14 cellular contexts compared by ENCODE assay signal in the genomic region with DNA sequence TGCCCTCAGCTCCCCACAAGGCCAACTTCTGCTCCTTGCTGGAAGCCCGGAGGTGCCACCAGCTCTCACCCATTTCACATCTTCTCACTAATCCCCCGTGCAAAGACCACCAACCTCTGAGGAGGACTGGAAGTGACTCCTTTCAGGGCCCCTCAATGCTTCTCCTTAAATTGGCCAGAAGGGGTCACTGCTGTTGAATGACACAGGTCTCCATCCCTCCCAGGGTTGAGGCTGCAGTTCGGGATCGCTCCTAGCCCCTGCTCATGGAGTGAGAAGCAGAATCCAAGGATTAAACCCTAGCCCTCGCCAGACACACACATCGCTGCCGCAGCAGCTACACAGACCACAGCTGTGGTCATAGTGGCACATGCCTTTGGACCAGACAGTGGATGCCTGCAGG.
A peak's percentile ranks its signal among the peaks of the same experiment; 100 is the strongest.
DNase-seq lines count a peak whose midpoint lies in the region; ATAC-seq, FAIRE-seq and TF ChIP-seq lines count a peak whose summit lies in the region.
"Had no signal": no experiment of that assay in that cellular context is flagged by ENCODE, and none has a peak within 500 bp of the region (broad histone marks: within the 10 kb centered on the region; RNA-seq: fewer than 3 reads in every experiment).

No MANE protein-coding gene starts in this region.

- BruUV-seq in HepG2 (replicated peaks; lab: Mats Ljungman, UMichigan) = no TSS peak

- WGBS in HepG2 (ENCODE audit: low lambda C conversion rate) = 0% methylated on average over 4 of the region's 7 CpGs

- FAIRE-seq in HepG2 (lab: Jason Lieb, UNC) = no peak

- no peaks in the 10 kb centered on the region for H3K27me3 Mint-ChIP-seq in chondrocyte (ENCODE audit: low read depth)

- TF ChIP-seq RAD21 in HepG2 (CRISPR knock-in tag; IDR thresholded peaks at IDR 0.05) = no peak

- peaks cover 3% of the 10 kb centered on the region for H3K36me3 Mint-ChIP-seq in chondrocyte (ENCODE audit: low read depth)

- H3K4me3 Mint-ChIP-seq in chondrocyte (ENCODE audit: unreplicated experiment) = no peak overlapping the region

- no peaks in the 10 kb centered on the region for H3K4me1 Mint-ChIP-seq in chondrocyte (ENCODE audit: low read depth)

- H3K9me3 ChIP-seq in HepG2 (ENCODE audit: low read length) = peaks cover 22% of the 10 kb centered on the region
- H3K9me3 ChIP-seq: neutrophil had no signal

- no peak overlapping the region for H3K27ac ChIP-seq in HepG2 (ENCODE audit: extremely low read length, insufficient read depth, low read length)
- H3K27ac ChIP-seq: neutrophil had no signal

- H3K79me2 ChIP-seq in HepG2 (ENCODE audit: insufficient read depth, low read length) = no peaks in the 10 kb centered on the region

- H3K27ac Mint-ChIP-seq in chondrocyte (ENCODE audit: unreplicated experiment) = no peak overlapping the region

- H2AFZ ChIP-seq in HepG2 (ENCODE audit: low read length) = no peak overlapping the region

- H3K9me3 Mint-ChIP-seq in chondrocyte (ENCODE audit: low read depth) = peaks cover 6% of the 10 kb centered on the region

- H3K4me2 ChIP-seq in HepG2 (ENCODE audit: low read depth, low read length) = no peak overlapping the region

- H3K36me3 ChIP-seq in BJ (ENCODE audit: control insufficient read depth, insufficient read depth, low read length) = no peaks in the 10 kb centered on the region
- no peaks in the 10 kb centered on the region for H3K36me3 ChIP-seq in HepG2 (replicated peaks in 1 of 2; ENCODE audit: control insufficient read depth in 1 of 2, insufficient read depth in 2 of 2, low read length in 2 of 2)
- H3K36me3 ChIP-seq: neutrophil had no signal

- H3K4me1 ChIP-seq in HepG2 (ENCODE audit: insufficient read depth, low read length) = no peaks in the 10 kb centered on the region
- H3K4me1 ChIP-seq: HAP-1 had no signal

- no peak overlapping the region for H3K9ac ChIP-seq in HepG2 (ENCODE audit: insufficient read depth, low read depth, low read length)

- DNase-seq in BJ (ENCODE audit: low read depth) (no peak), HuH-7 (ENCODE audit: low spot score) (peak; percentile 7), chondrocyte (ENCODE audit: low spot score) (no peak), HepG2 (ENCODE audit: low spot score) (no peak), NCI-H748 treated with DMSO at 0.1 percent for 48 hours (lab: John Stamatoyannopoulos, UW) (no peak), GM10266 (ENCODE audit: extremely low spot score) (no peak), NCI-H146 treated with DMSO at 0.1 percent for 48 hours (lab: John Stamatoyannopoulos, UW; ENCODE audit: unreplicated experiment) (no peak)
- DNase-seq: cortex of kidney; NCI-H1105 treated with DMSO at 0.1 percent for 48 hours; OCI-M1; stimulated activated CD4-positive, alpha-beta T cell treated with anti-CD3 and anti-CD28 coated beads, Interleukin-2, amount 100 ng/mL, for 24 hours had no signal

- H4K20me1 ChIP-seq in HepG2 (ENCODE audit: insufficient read depth, low read length) = no peaks in the 10 kb centered on the region

- POLR2A ChIA-PET in BJ (lab: Charles Lee) = no interaction called here
- POLR2A ChIA-PET in HepG2 (lab: Yijun Ruan, JAX) = no interaction called here

- TF ChIP-seq EP300 in HepG2 (IDR thresholded peaks at IDR 0.05; ENCODE audit: low read depth in 2 of 2, low read length in 2 of 2) (no peak), HepG2 (CRISPR knock-in tag; IDR thresholded peaks at IDR 0.05; ENCODE audit: borderline replicate concordance) (no peak)

- H3K27me3 ChIP-seq in BJ (ENCODE audit: control insufficient read depth, insufficient read depth, low read length) (no peaks in the 10 kb centered on the region), HepG2 (ENCODE audit: control insufficient read depth in 1 of 2, insufficient read depth in 2 of 2, low read length in 2 of 2) (no peaks in the 10 kb centered on the region)
- H3K27me3 ChIP-seq: neutrophil had no signal

- in situ Hi-C loops in HepG2 (cut with HindIII; ENCODE audit: extremely low pct_ligation_motif_present, low pct_unique_long_range_greater_than_20kb) = no loop called here

- TF ChIP-seq POLR2A in HepG2 (IDR thresholded peaks at IDR 0.05; ENCODE audit: insufficient read depth in 1 of 2, low read depth in 2 of 2, low read length in 2 of 2) = no peak

- peak; percentile 61; the same call in 1 of the 3 replicates for ATAC-seq in HepG2
- no peak for ATAC-seq in HG02840 (IDR thresholded peaks at IDR 0.05; ENCODE audit: low FRiP score, unreplicated experiment)

- intact Hi-C loops in HepG2 (cut with micrococcal nuclease; ENCODE audit: unreplicated experiment) = no loop called here

- peak; percentile 34; the same call in 1 of the 2 replicates for TF ChIP-seq CTCF in BJ (IDR thresholded peaks at IDR 0.05; ENCODE audit: insufficient read depth, low read depth, low read length)
- peak; percentile 60 for TF ChIP-seq CTCF in chondrocyte (IDR thresholded peaks at IDR 0.05)
- peak; percentile 31; the same call in 1 of the 2 replicates for TF ChIP-seq CTCF in HepG2 (CRISPR knock-in tag; IDR thresholded peaks at IDR 0.05)
- no peak for TF ChIP-seq CTCF in GM10266 (IDR thresholded peaks at IDR 0.05; ENCODE audit: control insufficient read depth, insufficient read depth, low read depth, missing control alignments)

- CTCF ChIA-PET in BJ (lab: Yijun Ruan, JAX) = interaction anchor here (0.6 to 2.4 kb wide), 4 partner anchors 10 to 351 kb away, joined by 3 to 12 read pairs (median 3); no protein-coding TSS in a partner anchor
- CTCF ChIA-PET in HepG2 (lab: Yijun Ruan, JAX; ENCODE audit: low intra/inter-chr PET ratio, low total read pairs) = no interaction called here

- H3K4me3 ChIP-seq in BJ (ENCODE audit: low read depth, low read length) = no peak overlapping the region
- no peak overlapping the region for H3K4me3 ChIP-seq in HepG2 (replicated peaks in 1 of 3; ENCODE audit: insufficient read depth in 1 of 3, low read depth in 2 of 3, low read length in 3 of 3)
- H3K4me3 ChIP-seq: HAP-1 had no signal

TF ChIP-seq in HepG2, 621 proteins besides CTCF, POLR2A, EP300 and RAD21:
- TF ChIP-seq STAG1 (CRISPR knock-in tag; IDR thresholded peaks at IDR 0.05) (0 out of 2 replicates have a peak, but pooled peaks have one; percentile 12), HHEX (CRISPR knock-in tag; IDR thresholded peaks at IDR 0.05) (no peak)
